ENCODE assay signal across 8 cellular contexts in the genomic region with DNA sequence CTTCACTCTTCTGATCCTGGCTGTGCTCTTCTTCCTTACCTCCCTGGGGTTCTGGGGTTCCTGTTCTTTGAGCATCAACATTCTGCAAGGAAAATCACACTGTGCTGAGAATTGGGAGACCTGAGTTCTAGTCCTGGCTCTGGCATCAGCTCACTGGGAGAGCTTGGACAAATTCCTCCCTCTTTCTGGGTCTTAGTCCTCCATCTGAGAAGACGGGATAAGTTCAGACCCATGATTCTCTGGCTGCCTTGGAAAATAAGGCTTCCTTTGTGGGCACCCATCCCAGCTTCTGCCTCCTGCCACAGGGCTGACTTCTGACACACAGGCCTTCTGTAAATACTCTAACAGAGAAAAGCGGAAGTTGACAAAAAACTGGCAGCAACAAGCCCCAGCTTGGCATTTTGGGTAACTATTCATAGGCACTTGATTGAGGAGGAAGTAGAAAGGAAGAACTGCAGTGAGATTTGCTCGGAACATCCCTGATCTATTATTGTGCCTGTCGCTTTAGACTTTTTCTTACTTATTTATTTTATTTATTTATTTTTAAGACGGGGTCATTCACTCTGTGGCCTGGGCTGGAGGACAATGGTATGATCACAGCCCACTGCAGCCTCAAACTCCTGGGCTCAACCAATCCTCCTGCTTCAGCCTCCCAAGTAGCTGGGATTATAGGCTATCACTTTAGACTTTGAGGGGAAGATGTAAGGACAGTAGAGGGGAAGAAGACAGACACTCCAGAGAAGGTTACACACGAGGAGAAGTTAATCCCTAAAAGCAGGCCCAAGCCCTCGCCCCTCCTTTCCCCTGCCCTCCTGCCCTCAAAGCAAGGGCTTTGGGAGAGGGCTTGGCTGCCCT. TPM values are rescaled to one million over a fixed set of nuclear protein-coding genes. Genes with fewer than 3 reads are reported as not detected.
DNase-seq lines count a peak whose midpoint lies in the region; ATAC-seq and TF ChIP-seq lines count a peak whose summit lies in the region.

No MANE protein-coding gene starts in this region.

- H3K9me3 Mint-ChIP-seq in activated naive CD8-positive, alpha-beta T cell (ENCODE audit: low read depth), result no peaks in the 10 kb centered on the region

- H3K4me3 Mint-ChIP-seq in activated naive CD8-positive, alpha-beta T cell, result peak overlapping the region; percentile 78

- peak overlapping the region; percentile 98 for H3K27ac Mint-ChIP-seq in activated naive CD8-positive, alpha-beta T cell

- peaks cover 53% of the 10 kb centered on the region for H3K4me1 Mint-ChIP-seq in activated naive CD8-positive, alpha-beta T cell (ENCODE audit: low read depth)

- no peak overlapping the region for H3K4me3 ChIP-seq in NT2/D1 (ENCODE audit: insufficient read length, low read depth)
- H3K4me3 ChIP-seq in right atrium auricular region, result no peak overlapping the region
- H3K4me3 ChIP-seq in skeletal muscle tissue (ENCODE audit: low read length in 3 of 3), result peak overlapping the region in 1 of 3 donors; percentile 30

- H3K9ac ChIP-seq in NT2/D1 (ENCODE audit: insufficient read length, low read depth), result peak overlapping the region; percentile 2
- H3K9ac ChIP-seq in skeletal muscle tissue (ENCODE audit: low read depth in 1 of 3, low read length in 3 of 3), result peak overlapping the region in 1 of 3 donors; percentile 59

- H3K36me3 ChIP-seq in NT2/D1 (ENCODE audit: insufficient read depth, insufficient read length, low read length), result no peaks in the 10 kb centered on the region
- no peaks in the 10 kb centered on the region for H3K36me3 ChIP-seq in right atrium auricular region
- no peaks in the 10 kb centered on the region for H3K36me3 ChIP-seq in skeletal muscle tissue (ENCODE audit: control insufficient read depth in 3 of 3, insufficient read depth in 3 of 3, low read length in 3 of 3)

- H3K9me3 ChIP-seq in NT2/D1 (ENCODE audit: insufficient read depth, low read length) (no peaks in the 10 kb centered on the region), right atrium auricular region (no peaks in the 10 kb centered on the region), skeletal muscle tissue (ENCODE audit: control insufficient read depth in 3 of 3, low read length in 3 of 3) (no peaks in the 10 kb centered on the region)

- TF ChIP-seq CTCF in right atrium auricular region (IDR thresholded peaks at IDR 0.05), result no peak

- H3K4me1 ChIP-seq in NT2/D1 (ENCODE audit: insufficient read depth, insufficient read length) (no peaks in the 10 kb centered on the region), right atrium auricular region (peaks cover 0 to 19% of the 10 kb centered on the region in 2 donors), skeletal muscle tissue (ENCODE audit: control insufficient read depth in 3 of 3, insufficient read depth in 3 of 3, low read length in 3 of 3) (peaks cover 6 to 22% (median 12%) of the 10 kb centered on the region in 3 donors)

- H3K36me3 Mint-ChIP-seq in activated naive CD8-positive, alpha-beta T cell, result peaks cover 7% of the 10 kb centered on the region

- DNase-seq in EH (ENCODE audit: low read depth) (peak; percentile 50), NT2/D1 (ENCODE audit: low read depth, low spot score) (no peak), right atrium auricular region (ENCODE audit: low spot score) (peak; percentile 71), NCI-H2227 treated with DMSO at 0.1 percent for 48 hours (lab: John Stamatoyannopoulos, UW) (no peak), NCI-H2171 (lab: John Stamatoyannopoulos, UW) (no peak)

- H3K27ac ChIP-seq in right atrium auricular region, result peak overlapping the region; percentile 67 to 81
- H3K27ac ChIP-seq in skeletal muscle tissue (ENCODE audit: low read depth, low read length), result peak overlapping the region; percentile 67

- H3K27me3 ChIP-seq in NT2/D1 (ENCODE audit: insufficient read depth, insufficient read length) (no peaks in the 10 kb centered on the region), right atrium auricular region (no peaks in the 10 kb centered on the region), skeletal muscle tissue (ENCODE audit: control insufficient read depth in 3 of 3, insufficient read depth in 3 of 3, low read length in 3 of 3) (no peaks in the 10 kb centered on the region)

- ATAC-seq in GM21825 (IDR thresholded peaks at IDR 0.05; ENCODE audit: unreplicated experiment), result peak; percentile 66

- no peaks in the 10 kb centered on the region for H3K27me3 Mint-ChIP-seq in activated naive CD8-positive, alpha-beta T cell

RNA-seq across cellular contexts. Expression of gene PCBP1, which starts 7.9 kb away (rescaled TPM):
- 100 to 1,000 TPM; 121 to 147 TPM for total RNA-seq in right atrium auricular region
- total RNA-seq in skeletal muscle tissue, result 45.4 TPM

Comparison
In these comparisons a context has a peak if more than half of its experiments do, and no peak if none do; other contexts are left out.
1. DNase-seq: peak in EH (single experiment) and right atrium auricular region (single experiment); none in NT2/D1 (single experiment), NCI-H2227 treated with DMSO at 0.1 percent for 48 hours (single experiment) and NCI-H2171 (single experiment).